Comparison of ENCODE assay signal across 15 cellular contexts in the genomic region with DNA sequence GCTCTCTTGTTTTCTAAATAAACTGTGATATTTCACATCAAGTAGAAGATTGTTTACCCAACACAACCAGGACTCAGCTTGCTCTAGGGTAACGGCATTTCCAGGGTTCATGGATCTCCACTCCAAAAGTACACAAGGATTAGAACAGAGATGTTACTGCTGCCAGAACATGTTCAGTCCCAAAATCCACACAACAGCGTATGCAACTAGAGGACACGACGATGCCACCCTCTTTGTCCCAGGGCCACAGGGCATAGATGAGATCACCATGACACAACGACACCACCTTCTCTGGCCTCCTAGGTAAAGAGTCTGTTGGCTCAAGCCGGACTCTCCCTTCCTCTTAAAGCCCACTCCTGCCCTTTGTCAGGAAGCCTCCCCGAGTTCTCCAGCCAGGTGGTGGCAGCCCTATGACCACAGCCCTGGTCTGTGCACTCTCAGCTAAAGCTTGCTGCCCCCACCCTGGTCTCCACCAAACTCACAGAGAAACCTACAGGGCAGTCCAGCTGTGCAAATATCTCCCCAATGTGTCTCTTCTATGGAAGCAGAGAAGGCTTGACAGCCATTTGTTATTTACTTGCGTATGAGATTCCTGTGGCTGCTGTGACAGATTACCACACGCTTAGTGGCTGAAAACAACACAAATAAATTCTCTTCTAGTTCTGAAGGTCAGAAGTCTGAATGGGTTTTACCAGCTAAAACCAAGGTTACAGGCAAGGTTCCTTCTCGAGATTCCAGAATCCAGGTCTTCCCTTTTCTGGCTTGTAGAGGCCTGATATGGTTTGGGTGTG. TPM values are rescaled to one million over a fixed set of nuclear protein-coding genes. Genes with fewer than 3 reads are reported as not detected.
DNase-seq lines count a peak whose midpoint lies in the region; ATAC-seq and TF ChIP-seq lines count a peak whose summit lies in the region.
"Had no signal": no experiment of that assay in that cellular context is flagged by ENCODE, and none has a peak within 500 bp of the region (broad histone marks: within the 10 kb centered on the region; RNA-seq: fewer than 3 reads in every experiment).

No MANE protein-coding gene starts in this region.

- H3K9me3 ChIP-seq in right lobe of liver: no peaks in the 10 kb centered on the region
- H3K9me3 ChIP-seq: Peyer's patch had no signal

- ATAC-seq in right lobe of liver: peak; percentile 61 to 73 (median 66)
- ATAC-seq: HCT116 had no signal

- H3K4me1 ChIP-seq in right lobe of liver: peaks cover 0 to 79% (median 34%) of the 10 kb centered on the region in 4 donors

- 41% methylated on average over 8 of the region's 10 CpGs for WGBS in right lobe of liver (ENCODE audit: insufficient coverage, low coverage, low lambda C conversion rate, missing lambda C conversion rate)

- no peaks in the 10 kb centered on the region for H3K27me3 ChIP-seq in right lobe of liver
- H3K27me3 ChIP-seq: Peyer's patch had no signal

- no peaks in the 10 kb centered on the region for H3K36me3 ChIP-seq in right lobe of liver
- H3K36me3 ChIP-seq: Peyer's patch had no signal

- no peak overlapping the region for H3K4me3 ChIP-seq in right lobe of liver
- H3K4me3 ChIP-seq: GM23248, Peyer's patch had no signal

- no peak for TF ChIP-seq CTCF in right lobe of liver (IDR thresholded peaks at IDR 0.05)

- peak overlapping the region; percentile 69 for H3K27ac ChIP-seq in cingulate gyrus (ENCODE audit: low read depth, low read length)
- H3K27ac ChIP-seq in right lobe of liver: peak overlapping the region; percentile 40 to 97 (median 95)
- peak overlapping the region; percentile 96 for H3K27ac ChIP-seq in substantia nigra (ENCODE audit: low read depth, low read length, poor library complexity, severe bottlenecking)
- H3K27ac ChIP-seq: GM23248 had no signal

- intact Hi-C loops in right lobe of liver (cut with DNase I): loop anchor here in 1 of 2 donors (10.0 kb wide), 1 partner anchor 85 kb away; no protein-coding TSS in a partner anchor
- intact Hi-C loops in posterior cingulate gyrus (cut with DNase I): loop anchor here (10.0 kb wide), 2 partner anchors 155 to 195 kb away; partner anchors contain the start of gene DICER1

- DNase-seq in SHP77 (lab: John Stamatoyannopoulos, UW) (peak; percentile 72 to 77), right lobe of liver (peak; percentile 50 to 93 (median 88)), substantia nigra (lab: John Stamatoyannopoulos, UW) (no peak), posterior cingulate gyrus (no peak)
- DNase-seq in activated effector memory CD4-positive, alpha-beta T cell treated with anti-CD3 and anti-CD28 coated beads, Interleukin-2, amount 50 U/mL, for 16 hours: no peak
- no peak for DNase-seq in stimulated activated CD8-positive, alpha-beta memory T cell treated with anti-CD3 and anti-CD28 coated beads, Interleukin-4, amount 100 ng/mL, for 48 hours
- DNase-seq: GDM1; GM23248; NCI-H1105; NCI-H510A; NCI-H748 treated with DMSO at 0.1 percent for 48 hours; NK-92 treated with Interleukin-12 subunit alpha and Interleukin-12 subunit beta, amount 100 ng/mL, for 24 hours; Peyer's patch had no signal

- no peak for TF ChIP-seq POLR2A in right lobe of liver (IDR thresholded peaks at IDR 0.05)

RNA-seq across cellular contexts. Expression of gene CLMN, which starts 10.3 kb away (rescaled TPM):
- 10 to 100 TPM; 18.4 to 91.8 (median 47.8) TPM for total RNA-seq in right lobe of liver

Comparison
In these comparisons a context has a peak if more than half of its experiments do, and no peak if none do; other contexts are left out.
1. DNase-seq: peak in SHP77 (2 of 2) and right lobe of liver (3 of 3); none in substantia nigra (0 of 49), activated effector memory CD4-positive, alpha-beta T cell treated with anti-CD3 and anti-CD28 coated beads, Interleukin-2, amount 50 U/mL, for 16 hours (single experiment), posterior cingulate gyrus (0 of 10) and stimulated activated CD8-positive, alpha-beta memory T cell treated with anti-CD3 and anti-CD28 coated beads, Interleukin-4, amount 100 ng/mL, for 48 hours (single experiment).
2. Peak in every context shown above with its lines, with median percentiles within 50 percentile points of each other: H3K27ac ChIP-seq.